Comparison of ENCODE assay signal across 21 cellular contexts in genomic region chr1:169624122-169624521, GRCh38. TPM values are rescaled to one million over a fixed set of nuclear protein-coding genes. Genes with fewer than 3 reads are reported as not detected.
"Had no signal": no experiment of that assay in that cellular context is flagged by ENCODE, and none has a peak within 500 bp of the region (broad histone marks: within the 10 kb centered on the region; RNA-seq: fewer than 3 reads in every experiment).

No MANE protein-coding gene starts in this region.

- H3K27me3 ChIP-seq: brain microvascular endothelial cell, ovary, tibial nerve, vagina had no signal

- ATAC-seq: foreskin keratinocyte; stimulated activated memory B cell treated with anti-CD40 and anti-IgM and Interleukin-4, amounts not matched to agents 10 μg/mL and 1 μg/mL and 100 μg/mL, for 72 hours had no signal

- H3K36me3 Mint-ChIP-seq: stimulated activated memory B cell treated with anti-CD40 and anti-IgM and Interleukin-4, amounts not matched to agents 10 μg/mL and 1 μg/mL and 100 μg/mL, for 72 hours had no signal

- H3K4me3 Mint-ChIP-seq: activated T-helper 1 cell treated with anti-CD3 and anti-CD28 coated beads, Interleukin-12 subunit alpha, Interleukin-12 subunit beta, Interleukin-2, Interleukin-4 antibody, amounts not matched to agents 30 ng/mL and 10 ng/mL and 1 ng/mL, durations not matched to agents 14 hours and 24 hours and 36 hours; central memory CD8-positive, alpha-beta T cell; stimulated activated memory B cell treated with anti-CD40 and anti-IgM and Interleukin-4, amounts not matched to agents 10 μg/mL and 1 μg/mL and 100 μg/mL, for 72 hours had no signal

- DNase-seq: activated CD8-positive, alpha-beta memory T cell treated with anti-CD3 and anti-CD28 coated beads, Interleukin-2, amount 50 U/mL, for 48 hours; activated naive CD4-positive, alpha-beta T cell; amygdala; brain microvascular endothelial cell; effector CD4-positive, alpha-beta T cell; foreskin keratinocyte; glutamatergic neuron; left cardiac atrium; ovary; stimulated activated CD4-positive, alpha-beta T cell treated with anti-CD3 and anti-CD28 coated beads, Interleukin-2, amount 100 ng/mL, for 48 hours; substantia nigra; T-helper 1 cell; WERI-Rb-1 had no signal

- H3K4me3 ChIP-seq: coronary artery, lung, ovary, SK-N-MC, tibial nerve, vagina had no signal

- H3K4me1 ChIP-seq: foreskin keratinocyte, tibial nerve, vagina had no signal

- H3K36me3 ChIP-seq: brain microvascular endothelial cell, ovary, tibial nerve, vagina, WERI-Rb-1 had no signal

- H3K9me3 Mint-ChIP-seq: central memory CD8-positive, alpha-beta T cell had no signal

- H3K9me3 ChIP-seq: ovary, tibial nerve, vagina had no signal

- H3K27ac Mint-ChIP-seq: stimulated activated memory B cell treated with anti-CD40 and anti-IgM and Interleukin-4, amounts not matched to agents 10 μg/mL and 1 μg/mL and 100 μg/mL, for 72 hours had no signal

- H3K27ac ChIP-seq: brain microvascular endothelial cell, coronary artery, foreskin keratinocyte, ovary, SK-N-MC, tibial nerve, vagina, WERI-Rb-1 had no signal

- H3K27me3 Mint-ChIP-seq: central memory CD8-positive, alpha-beta T cell; stimulated activated memory B cell treated with anti-CD40 and anti-IgM and Interleukin-4, amounts not matched to agents 10 μg/mL and 1 μg/mL and 100 μg/mL, for 72 hours had no signal

RNA-seq across cellular contexts. Expression of gene SELP, which starts 5.8 kb away (rescaled TPM):
- total RNA-seq: foreskin keratinocyte had no signal
- polyA plus RNA-seq: foreskin keratinocyte had no signal

RNA-seq across cellular contexts. Expression of gene F5, which starts 37.8 kb away (rescaled TPM):
- total RNA-seq: foreskin keratinocyte had no signal
- polyA plus RNA-seq: foreskin keratinocyte had no signal
